ENCODE assay signal across 10 cellular contexts in the genomic region with DNA sequence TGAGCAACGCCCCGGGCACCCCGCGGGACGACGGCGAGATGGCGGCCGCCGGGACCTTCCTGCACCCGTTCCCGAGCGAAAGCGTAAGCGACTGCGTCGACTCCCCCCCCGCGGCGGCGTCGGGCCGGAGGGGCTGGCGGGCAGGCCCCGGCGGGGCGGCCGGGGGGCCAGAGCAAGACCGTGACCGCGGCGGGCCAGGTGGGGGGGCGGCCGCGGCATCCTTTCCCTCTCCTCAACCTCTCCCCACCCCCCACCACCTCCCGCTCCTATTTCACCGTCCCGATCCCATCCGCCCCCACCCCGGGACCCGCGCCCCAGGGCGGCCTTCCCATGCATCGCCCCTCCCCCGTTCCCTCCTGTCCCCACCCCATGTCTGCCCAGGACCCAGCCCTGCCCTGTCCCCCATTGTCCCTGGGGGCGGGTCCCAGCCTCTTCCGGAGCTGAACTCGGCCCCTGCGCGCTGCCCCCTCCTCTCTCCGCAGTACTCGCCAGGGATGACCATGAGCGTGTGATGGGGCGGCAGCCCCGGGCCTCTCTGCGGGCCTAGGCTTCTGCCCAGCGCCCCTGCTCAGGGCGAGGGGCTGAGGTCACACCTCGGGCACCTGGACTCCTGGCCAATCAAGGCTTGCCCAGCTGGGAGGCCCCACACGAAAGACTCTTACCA. TPM values are rescaled to one million over a fixed set of nuclear protein-coding genes. Genes with fewer than 3 reads are reported as not detected.
A peak's percentile ranks its signal among the peaks of the same experiment; 100 is the strongest.
DNase-seq lines count a peak whose midpoint lies in the region; ATAC-seq and TF ChIP-seq lines count a peak whose summit lies in the region.
"Had no signal": no experiment of that assay in that cellular context is flagged by ENCODE, and none has a peak within 500 bp of the region (broad histone marks: within the 10 kb centered on the region; RNA-seq: fewer than 3 reads in every experiment).

No MANE protein-coding gene starts in this region.

- peaks cover under 1% of the 10 kb centered on the region; the same call in 1 of the 2 replicates for H3F3A ChIP-seq in DOHH2 (ENCODE audit: control insufficient read depth, insufficient read depth)

- H2BK5ac ChIP-seq in trophoblast cell (ENCODE audit: low read depth, low read length, poor library complexity): peak overlapping the region; percentile 64

- peak overlapping the region; percentile 67 for H4K12ac ChIP-seq in trophoblast cell (ENCODE audit: low read depth, low read length)

- TF ChIP-seq CTCF in DOHH2 (IDR thresholded peaks at IDR 0.05; ENCODE audit: low read depth, low read length, poor library complexity, severe bottlenecking) (no peak), epithelial cell of proximal tubule (conservative IDR thresholded peaks at IDR 0.05; ENCODE audit: low read depth, low read length) (no peak)

- no peak overlapping the region for H3K23ac ChIP-seq in trophoblast cell (ENCODE audit: low read length)

- H3K27me3 ChIP-seq in DOHH2 (ENCODE audit: control insufficient read depth, low read length) (no peaks in the 10 kb centered on the region), trophoblast cell (ENCODE audit: insufficient read depth, low read length) (no peaks in the 10 kb centered on the region)

- 0 out of 2 replicates have a peak, but pooled peaks cover 3% of the 10 kb centered on the region for H4K20me1 ChIP-seq in DOHH2 (ENCODE audit: control insufficient read depth, insufficient read depth, low read depth, low read length)

- H3K4me2 ChIP-seq in DOHH2 (ENCODE audit: low read length) (peak overlapping the region; percentile 24; the same call in 1 of the 2 replicates), trophoblast cell (ENCODE audit: low read length) (peak overlapping the region; percentile 52)

- H3K4me1 ChIP-seq in DOHH2 (ENCODE audit: control insufficient read depth, low read length) (peaks cover 59% of the 10 kb centered on the region), trophoblast cell (ENCODE audit: control insufficient read depth in 1 of 2, insufficient read depth in 2 of 2, low read length in 2 of 2) (peaks cover 30 to 45% of the 10 kb centered on the region in 2 experiments)

- DNase-seq in RPMI8226: peak; percentile 48
- no peak for DNase-seq in epithelial cell of proximal tubule (ENCODE audit: low read depth)
- DNase-seq in trophoblast cell: peak in 1 of 2 donors; percentile 27
- DNase-seq in AG20443 (ENCODE audit: low spot score): no peak
- no peak for DNase-seq in NCI-H524 treated with DMSO at 0.1 percent for 48 hours (lab: John Stamatoyannopoulos, UW)
- DNase-seq: cortex of kidney had no signal

- no peak for ATAC-seq in HG03457 (IDR thresholded peaks at IDR 0.05; ENCODE audit: unreplicated experiment)
- ATAC-seq in GM19023 (IDR thresholded peaks at IDR 0.05; ENCODE audit: unreplicated experiment): no peak

- H2BK12ac ChIP-seq in trophoblast cell (ENCODE audit: low read length): peak overlapping the region; percentile 23

- H3K18ac ChIP-seq in trophoblast cell (ENCODE audit: low read length): peak overlapping the region; percentile 33

- H4K91ac ChIP-seq in trophoblast cell (ENCODE audit: low read depth, low read length): peak overlapping the region; percentile 75

- H4K8ac ChIP-seq in trophoblast cell (ENCODE audit: low read depth, low read length): peak overlapping the region; percentile 26

- H3K4me3 ChIP-seq in DOHH2 (ENCODE audit: low read length): 0 out of 2 replicates have a peak overlapping the region, but pooled peaks have one; percentile 5
- peak overlapping the region; percentile 3 for H3K4me3 ChIP-seq in epithelial cell of proximal tubule (ENCODE audit: low read depth, low read length)
- H3K4me3 ChIP-seq in trophoblast cell (ENCODE audit: low read depth, low read length): peak overlapping the region; percentile 52

- H3K79me2 ChIP-seq in DOHH2 (ENCODE audit: control insufficient read depth, low read length): peaks cover 15% of the 10 kb centered on the region
- peaks cover 15% of the 10 kb centered on the region for H3K79me2 ChIP-seq in trophoblast cell (ENCODE audit: control insufficient read depth, insufficient read depth, low read length, poor library complexity)

- peak overlapping the region; percentile 23 for H2AFZ ChIP-seq in trophoblast cell (ENCODE audit: insufficient read depth, low read length, poor library complexity)

- WGBS in trophoblast cell (ENCODE audit: extremely low coverage, insufficient coverage, insufficient read length): no CpG with 5 or more reads among the region's 60 CpGs

- H3K79me1 ChIP-seq in trophoblast cell (ENCODE audit: low read length): peaks cover 36% of the 10 kb centered on the region

- no peak overlapping the region for H2BK120ac ChIP-seq in trophoblast cell (ENCODE audit: insufficient read depth, low read length, poor library complexity)

- H3K4ac ChIP-seq in trophoblast cell (ENCODE audit: low read depth, low read length): peak overlapping the region; percentile 37

- H3K9me2 ChIP-seq in DOHH2 (replicated peaks; ENCODE audit: control insufficient read depth, low read length): no peaks in the 10 kb centered on the region

- no peak overlapping the region for H3K27ac ChIP-seq in DOHH2 (ENCODE audit: low read depth, low read length)
- peak overlapping the region; percentile 62 for H3K27ac ChIP-seq in trophoblast cell (ENCODE audit: low read depth, low read length)

- peak overlapping the region; percentile 39 for H3K9ac ChIP-seq in trophoblast cell (ENCODE audit: low read length)

- H3K36me3 ChIP-seq in DOHH2 (ENCODE audit: control insufficient read depth, low read length): peaks cover 34% of the 10 kb centered on the region
- H3K36me3 ChIP-seq in trophoblast cell (ENCODE audit: control insufficient read depth in 1 of 2, insufficient read depth in 2 of 2, low read length in 2 of 2): peaks cover 23 to 28% of the 10 kb centered on the region in 2 experiments

- H2AK5ac ChIP-seq in trophoblast cell (ENCODE audit: low read length): peak overlapping the region; percentile 12

- H3K14ac ChIP-seq in trophoblast cell (ENCODE audit: low read length): peak overlapping the region; percentile 44

- H3K9me3 ChIP-seq in DOHH2 (ENCODE audit: control insufficient read depth, insufficient read depth, low read length): no peaks in the 10 kb centered on the region
- peaks cover 2% of the 10 kb centered on the region for H3K9me3 ChIP-seq in trophoblast cell (ENCODE audit: insufficient read depth, low read depth, low read length)

RNA-seq across cellular contexts. Expression of gene ISYNA1, which starts 4.1 kb away (rescaled TPM):
- total RNA-seq in epithelial cell of proximal tubule: 88.7 and 115 TPM in 2 replicates
- polyA plus RNA-seq in trophoblast cell (2013): 476 and 488 TPM in 2 replicates

RNA-seq across cellular contexts. Expression of gene SSBP4, which starts 14.7 kb away (rescaled TPM):
- total RNA-seq in epithelial cell of proximal tubule: 119 and 171 TPM in 2 replicates
- polyA plus RNA-seq in trophoblast cell (2013): 51.1 and 52.0 TPM in 2 replicates

RNA-seq across cellular contexts. Expression of gene LRRC25, which starts 36.4 kb away (rescaled TPM):
- total RNA-seq in epithelial cell of proximal tubule: 0.06 TPM in 1 of 2 replicates, not detected in the other
- not detected in 2 replicates for polyA plus RNA-seq in trophoblast cell (2013)
- total RNA-seq: pulmonary artery endothelial cell had no signal

RNA-seq across cellular contexts. Expression of gene GDF15, which starts 47.9 kb away (rescaled TPM):
- 76.3 and 262 TPM in 2 replicates for total RNA-seq in epithelial cell of proximal tubule
- polyA plus RNA-seq in trophoblast cell (2013): 182 and 198 TPM in 2 replicates
